ENCODE assay signal across 1 cellular context in the genomic region with DNA sequence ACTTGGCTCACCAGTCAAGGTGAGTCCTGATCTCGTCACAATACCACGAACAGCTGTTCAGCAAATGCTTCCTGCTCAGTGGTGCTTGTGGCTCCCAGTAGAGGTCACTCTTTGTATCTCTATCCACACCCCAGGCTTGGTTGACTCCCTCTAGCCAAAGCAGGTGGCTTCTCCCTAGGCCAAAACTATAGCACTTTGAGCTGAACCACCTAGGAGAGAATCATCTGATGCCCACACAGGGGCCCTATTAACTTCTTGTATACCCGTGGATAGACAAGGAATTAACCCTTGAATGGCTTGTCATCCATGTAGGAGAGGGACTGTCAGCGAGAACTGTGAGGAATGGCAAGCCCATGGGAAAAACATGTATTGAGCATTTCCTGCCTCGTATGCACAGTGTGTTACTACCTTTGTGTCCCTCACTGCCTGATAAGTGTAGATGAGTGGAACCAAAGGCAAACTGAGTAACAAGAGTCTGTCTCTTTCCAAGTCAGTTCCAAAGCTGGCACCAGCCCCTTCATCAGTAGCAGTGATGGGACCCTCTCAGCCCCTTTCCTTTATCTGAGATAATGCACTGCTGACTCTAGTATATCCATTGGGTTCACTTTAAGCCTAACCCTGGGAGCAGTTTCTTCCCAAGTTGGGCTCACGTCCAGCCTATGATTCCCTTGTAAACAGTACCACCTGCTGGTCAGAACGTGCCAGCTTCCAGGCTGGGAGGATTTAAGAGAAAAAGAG.
TF ChIP-seq lines count a peak whose summit lies in the region.

No MANE protein-coding gene starts in this region.

TF ChIP-seq in HepG2, 621 proteins besides CTCF, POLR2A, EP300 and RAD21 (continued from another document and continues in another):
- TF ChIP-seq, protein P1, sequence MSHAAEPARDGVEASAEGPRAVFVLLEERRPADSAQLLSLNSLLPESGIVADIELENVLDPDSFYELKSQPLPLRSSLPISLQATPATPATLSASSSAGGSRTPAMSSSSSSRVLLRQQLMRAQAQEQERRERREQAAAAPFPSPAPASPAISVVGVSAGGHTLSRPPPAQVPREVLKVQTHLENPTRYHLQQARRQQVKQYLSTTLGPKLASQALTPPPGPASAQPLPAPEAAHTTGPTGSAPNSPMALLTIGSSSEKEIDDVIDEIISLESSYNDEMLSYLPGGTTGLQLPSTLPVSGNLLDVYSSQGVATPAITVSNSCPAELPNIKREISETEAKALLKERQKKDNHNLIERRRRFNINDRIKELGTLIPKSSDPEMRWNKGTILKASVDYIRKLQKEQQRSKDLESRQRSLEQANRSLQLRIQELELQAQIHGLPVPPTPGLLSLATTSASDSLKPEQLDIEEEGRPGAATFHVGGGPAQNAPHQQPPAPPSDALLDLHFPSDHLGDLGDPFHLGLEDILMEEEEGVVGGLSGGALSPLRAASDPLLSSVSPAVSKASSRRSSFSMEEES (CRISPR knock-in tag; IDR thresholded peaks at IDR 0.05) = 0 out of 2 replicates have a peak, but pooled peaks have one; percentile 19
- TF ChIP-seq ZNF205 (CRISPR knock-in tag; IDR thresholded peaks at IDR 0.05) = 0 out of 2 replicates have a peak, but pooled peaks have one; percentile 58
- TF ChIP-seq THYN1 (CRISPR knock-in tag; IDR thresholded peaks at IDR 0.05; ENCODE audit: borderline replicate concordance, low read depth) = no peak
- no peak for TF ChIP-seq ISL2 (CRISPR knock-in tag; IDR thresholded peaks at IDR 0.05)
- TF ChIP-seq, protein P2, sequence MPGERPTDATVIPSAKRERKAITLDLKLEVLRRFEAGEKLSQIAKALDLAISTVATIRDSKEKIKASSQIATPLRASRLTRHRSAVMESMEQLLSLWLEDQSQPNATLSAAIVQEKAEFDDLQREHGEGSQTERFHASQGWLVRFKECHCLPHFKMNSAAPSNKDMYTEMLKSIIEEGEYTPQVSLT (CRISPR knock-in tag; IDR thresholded peaks at IDR 0.05; ENCODE audit: borderline replicate concordance, low read depth) = 0 out of 2 replicates have a peak, but pooled peaks have one; percentile 55
- 0 out of 2 replicates have a peak, but pooled peaks have one; percentile 32 for TF ChIP-seq HNF1B (CRISPR knock-in tag; IDR thresholded peaks at IDR 0.05)
- peak; percentile 93 for TF ChIP-seq TFAP4 (IDR thresholded peaks at IDR 0.05; ENCODE audit: borderline replicate concordance, low read depth)
- TF ChIP-seq ZNF670 (CRISPR knock-in tag; IDR thresholded peaks at IDR 0.05; ENCODE audit: borderline replicate concordance) = peak; percentile 74; the same call in 1 of the 2 replicates
- TF ChIP-seq ZNF652 (CRISPR knock-in tag; IDR thresholded peaks at IDR 0.05; ENCODE audit: borderline replicate concordance, low read depth) = peak; percentile 90
- 0 out of 2 replicates have a peak, but pooled peaks have one; percentile 43 for TF ChIP-seq MLX (CRISPR knock-in tag; IDR thresholded peaks at IDR 0.05)
- TF ChIP-seq TCF7L2 (IDR thresholded peaks at IDR 0.05; ENCODE audit: low read depth, low read length) = no peak
- TF ChIP-seq MAZ (IDR thresholded peaks at IDR 0.05; ENCODE audit: borderline replicate concordance, low read depth, low read length) = no peak; the same call in 1 of the 2 replicates
- 0 out of 2 replicates have a peak, but pooled peaks have one; percentile 26 for TF ChIP-seq MAZ (CRISPR knock-in tag; IDR thresholded peaks at IDR 0.05; ENCODE audit: low read depth)
- TF ChIP-seq ZNF33B (CRISPR knock-in tag; IDR thresholded peaks at IDR 0.05) = 0 out of 2 replicates have a peak, but pooled peaks have one; percentile 32
- TF ChIP-seq ARNT2 (CRISPR knock-in tag; IDR thresholded peaks at IDR 0.05; ENCODE audit: low read depth) = 0 out of 2 replicates have a peak, but pooled peaks have one; percentile 51
- peak; percentile 10; the same call in 1 of the 2 replicates for TF ChIP-seq ZNF263 (CRISPR knock-in tag; IDR thresholded peaks at IDR 0.05)
- TF ChIP-seq SALL2 (CRISPR knock-in tag; IDR thresholded peaks at IDR 0.05) = 0 out of 2 replicates have a peak, but pooled peaks have one; percentile 43
- no peak for TF ChIP-seq ZSCAN25 (CRISPR knock-in tag; IDR thresholded peaks at IDR 0.05)
- 0 out of 4 replicates have a peak, but pooled peaks of 1 of the 2 experiments have one; percentile 36 for TF ChIP-seq MAFK (conservative IDR thresholded peaks at IDR 0.05 in 1 of 2, IDR thresholded peaks at IDR 0.05 in 1 of 2; ENCODE audit: low read length in 2 of 2)
- TF ChIP-seq KMT2B (CRISPR knock-in tag; IDR thresholded peaks at IDR 0.05) = 0 out of 2 replicates have a peak, but pooled peaks have one; percentile 14
- 0 out of 2 replicates have a peak, but pooled peaks have one; percentile 29 for TF ChIP-seq FOXK1 (CRISPR knock-in tag; IDR thresholded peaks at IDR 0.05; ENCODE audit: borderline replicate concordance, low read depth)
- no peak for TF ChIP-seq ZNF260 (CRISPR knock-in tag; IDR thresholded peaks at IDR 0.05; ENCODE audit: borderline replicate concordance, low read depth)
- no peak for TF ChIP-seq ZNF775 (CRISPR knock-in tag; IDR thresholded peaks at IDR 0.05; ENCODE audit: borderline replicate concordance)
- 0 out of 2 replicates have a peak, but pooled peaks have one; percentile 44 for TF ChIP-seq ZNF567 (CRISPR knock-in tag; IDR thresholded peaks at IDR 0.05; ENCODE audit: borderline replicate concordance)
- TF ChIP-seq, protein P3, sequence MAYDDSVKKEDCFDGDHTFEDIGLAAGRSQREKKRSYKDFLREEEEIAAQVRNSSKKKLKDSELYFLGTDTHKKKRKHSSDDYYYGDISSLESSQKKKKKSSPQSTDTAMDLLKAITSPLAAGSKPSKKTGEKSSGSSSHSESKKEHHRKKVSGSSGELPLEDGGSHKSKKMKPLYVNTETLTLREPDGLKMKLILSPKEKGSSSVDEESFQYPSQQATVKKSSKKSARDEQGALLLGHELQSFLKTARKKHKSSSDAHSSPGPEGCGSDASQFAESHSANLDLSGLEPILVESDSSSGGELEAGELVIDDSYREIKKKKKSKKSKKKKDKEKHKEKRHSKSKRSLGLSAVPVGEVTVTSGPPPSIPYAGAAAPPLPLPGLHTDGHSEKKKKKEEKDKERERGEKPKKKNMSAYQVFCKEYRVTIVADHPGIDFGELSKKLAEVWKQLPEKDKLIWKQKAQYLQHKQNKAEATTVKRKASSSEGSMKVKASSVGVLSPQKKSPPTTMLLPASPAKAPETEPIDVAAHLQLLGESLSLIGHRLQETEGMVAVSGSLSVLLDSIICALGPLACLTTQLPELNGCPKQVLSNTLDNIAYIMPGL (CRISPR knock-in tag; IDR thresholded peaks at IDR 0.05; ENCODE audit: borderline replicate concordance in 1 of 2, low read depth in 1 of 2) = peak; percentile 53 to 62; a peak in 2 of 4 replicates
- TF ChIP-seq ZNF598 (CRISPR knock-in tag; IDR thresholded peaks at IDR 0.05; ENCODE audit: borderline replicate concordance) = 0 out of 2 replicates have a peak, but pooled peaks have one; percentile 60
- no peak for TF ChIP-seq ZNF431 (CRISPR knock-in tag; IDR thresholded peaks at IDR 0.05; ENCODE audit: borderline replicate concordance, low read depth)
- TF ChIP-seq AHDC1 (CRISPR knock-in tag; IDR thresholded peaks at IDR 0.05; ENCODE audit: borderline replicate concordance) = peak; percentile 66; the same call in 1 of the 2 replicates
- TF ChIP-seq XRCC5 (optimal IDR thresholded peaks at IDR 0.05; ENCODE audit: low read length) = peak; percentile 82
- peak; percentile 76; the same call in 1 of the 2 replicates for TF ChIP-seq MZF1 (CRISPR knock-in tag; IDR thresholded peaks at IDR 0.05; ENCODE audit: borderline replicate concordance)
- TF ChIP-seq SAP130 (CRISPR knock-in tag; IDR thresholded peaks at IDR 0.05; ENCODE audit: low read depth) = peak; percentile 24; the same call in 1 of the 2 replicates
- no peak for TF ChIP-seq HOXA3 (CRISPR knock-in tag; IDR thresholded peaks at IDR 0.05)
- no peak for TF ChIP-seq SNRNP70 (IDR thresholded peaks at IDR 0.05; ENCODE audit: low read depth, low read length)
- TF ChIP-seq ZNF317 (CRISPR knock-in tag; IDR thresholded peaks at IDR 0.05) = 0 out of 2 replicates have a peak, but pooled peaks have one; percentile 27
- no peak for TF ChIP-seq SOX6 (IDR thresholded peaks at IDR 0.05)
- TF ChIP-seq SOX6 (CRISPR knock-in tag; IDR thresholded peaks at IDR 0.05) = peak; percentile 30; the same call in 1 of the 2 replicates
